Comparison of ENCODE assay signal across 11 cellular contexts in genomic region chr20:19975436-19975799, GRCh38. TPM values are rescaled to one million over a fixed set of nuclear protein-coding genes. Genes with fewer than 3 reads are reported as not detected.
DNase-seq lines count a peak whose midpoint lies in the region; ATAC-seq and TF ChIP-seq lines count a peak whose summit lies in the region.
"Had no signal": no experiment of that assay in that cellular context is flagged by ENCODE, and none has a peak within 500 bp of the region (broad histone marks: within the 10 kb centered on the region; RNA-seq: fewer than 3 reads in every experiment).

No MANE protein-coding gene starts in this region.

- H3K9me3 ChIP-seq in PC-9 (ENCODE audit: insufficient read depth, low read depth) (no peaks in the 10 kb centered on the region), fibroblast of lung (ENCODE audit: control insufficient read depth, insufficient read depth, low read depth, low read length) (no peaks in the 10 kb centered on the region)

- no TSS peak for BruUV-seq in PC-9 (replicated peaks; lab: Mats Ljungman, UMichigan)

- H3K9me3 Mint-ChIP-seq in osteocyte (ENCODE audit: unreplicated experiment) = no peaks in the 10 kb centered on the region
- H3K9me3 Mint-ChIP-seq: activated naive CD4-positive, alpha-beta T cell treated with anti-CD3 and anti-CD28 coated beads, Interleukin-2, amount 10 ng/mL, durations not matched to agents 7 days and 5 days had no signal

- H2AFZ ChIP-seq in PC-9 (peak overlapping the region; percentile 68), fibroblast of lung (ENCODE audit: low read length) (no peak overlapping the region)

- TF ChIP-seq CTCF in AG09309 (IDR thresholded peaks at IDR 0.05; ENCODE audit: control insufficient read depth, insufficient read depth, low read depth, low read length, missing control alignments) (no peak), PC-9 (conservative IDR thresholded peaks at IDR 0.05) (no peak), fibroblast of lung (conservative IDR thresholded peaks at IDR 0.05 in 1 of 2, IDR thresholded peaks at IDR 0.05 in 1 of 2; ENCODE audit: low read depth in 1 of 2, low read length in 2 of 2) (no peak), osteocyte (IDR thresholded peaks at IDR 0.05) (no peak)

- H4K20me1 ChIP-seq in PC-9 (ENCODE audit: insufficient read depth) = no peaks in the 10 kb centered on the region
- H4K20me1 ChIP-seq in fibroblast of lung (ENCODE audit: control insufficient read depth, extremely low read depth, insufficient read depth, low read length) = no peaks in the 10 kb centered on the region

- H3K4me2 ChIP-seq in PC-9 (peak overlapping the region; percentile 92), fibroblast of lung (ENCODE audit: extremely low read depth, insufficient read depth, low read length) (peak overlapping the region; percentile 88)

- POLR2A ChIA-PET in PC-9 (lab: Charles Lee; ENCODE audit: unreplicated experiment) = interaction anchor here (0.6 to 2.1 kb wide), 6 partner anchors 18 to 238 kb away, joined by 4 to 26 read pairs (median 10); no protein-coding TSS in a partner anchor

- H3K36me3 Mint-ChIP-seq in osteocyte (ENCODE audit: unreplicated experiment) = peaks cover 14% of the 10 kb centered on the region
- H3K36me3 Mint-ChIP-seq: activated naive CD4-positive, alpha-beta T cell treated with anti-CD3 and anti-CD28 coated beads, Interleukin-2, amount 10 ng/mL, durations not matched to agents 7 days and 5 days had no signal

- H3K79me2 ChIP-seq in PC-9 (ENCODE audit: low read depth) (peaks cover 51% of the 10 kb centered on the region), fibroblast of lung (ENCODE audit: control insufficient read depth, insufficient read depth, low read length) (peaks cover 50% of the 10 kb centered on the region)

- CTCF ChIA-PET in PC-9 (lab: Charles Lee) = interaction anchor here (0.5 to 1.7 kb wide), 6 partner anchors 17 to 218 kb away, joined by 3 to 9 read pairs (median 4); no protein-coding TSS in a partner anchor

- peaks cover 9% of the 10 kb centered on the region; the same call in 1 of the 2 replicates for H3K36me3 ChIP-seq in PC-9 (ENCODE audit: low read depth)
- H3K36me3 ChIP-seq in fibroblast of lung (ENCODE audit: control insufficient read depth, insufficient read depth, low read length) = no peaks in the 10 kb centered on the region

- H3F3A ChIP-seq in PC-9 (ENCODE audit: insufficient read depth, low read depth) = peaks cover 56% of the 10 kb centered on the region

- H3K4me3 Mint-ChIP-seq in osteocyte (ENCODE audit: unreplicated experiment) = peak overlapping the region; percentile 77
- H3K4me3 Mint-ChIP-seq: activated naive CD4-positive, alpha-beta T cell treated with anti-CD3 and anti-CD28 coated beads, Interleukin-2, amount 10 ng/mL, durations not matched to agents 7 days and 5 days had no signal

- H3K27ac Mint-ChIP-seq in osteocyte (ENCODE audit: unreplicated experiment) = peak overlapping the region; percentile 96
- H3K27ac Mint-ChIP-seq: activated naive CD4-positive, alpha-beta T cell treated with anti-CD3 and anti-CD28 coated beads, Interleukin-2, amount 10 ng/mL, durations not matched to agents 7 days and 5 days had no signal

- peaks cover 72% of the 10 kb centered on the region for H3K4me1 Mint-ChIP-seq in osteocyte (ENCODE audit: unreplicated experiment)

- H3K27me3 ChIP-seq in PC-9 (ENCODE audit: insufficient read depth, low read depth) (no peaks in the 10 kb centered on the region), fibroblast of lung (ENCODE audit: control insufficient read depth, insufficient read depth, low read length) (no peaks in the 10 kb centered on the region)

- H3K27me3 Mint-ChIP-seq in osteocyte (ENCODE audit: unreplicated experiment) = no peaks in the 10 kb centered on the region
- H3K27me3 Mint-ChIP-seq: progenitor cell of endocrine pancreas had no signal

- H3K4me1 ChIP-seq in PC-9 (replicated peaks; ENCODE audit: insufficient read depth) (peaks cover 49% of the 10 kb centered on the region), fibroblast of lung (ENCODE audit: control insufficient read depth, extremely low read depth, insufficient read depth, low read length) (peaks cover 9% of the 10 kb centered on the region)

- intact Hi-C loops in PC-9 (cut with micrococcal nuclease; ENCODE audit: unreplicated experiment) = loop anchor here (1.0 to 2.0 kb wide), 4 partner anchors 39 to 283 kb away; no protein-coding TSS in a partner anchor

- ATAC-seq in HG03196 (IDR thresholded peaks at IDR 0.05; ENCODE audit: unreplicated experiment) (no peak), GM18519 (IDR thresholded peaks at IDR 0.05; ENCODE audit: low FRiP score, unreplicated experiment) (no peak)

- DNase-seq in AG09309 (ENCODE audit: low read depth) = no peak
- DNase-seq in PC-9 = peak in 1 of 2 experiments; percentile 46
- peak; percentile 57 to 71 for DNase-seq in fibroblast of lung (ENCODE audit: low read depth in 2 of 2)
- no peak for DNase-seq in osteocyte (ENCODE audit: extremely low spot score, unreplicated experiment)
- no peak for DNase-seq in stimulated activated CD4-positive, alpha-beta T cell treated with anti-CD3 and anti-CD28 coated beads, Interleukin-2, amount 100 ng/mL, for 48 hours
- no peak for DNase-seq in NCI-H1048 (lab: John Stamatoyannopoulos, UW)
- DNase-seq: activated naive CD4-positive, alpha-beta T cell treated with anti-CD3 and anti-CD28 coated beads, Interleukin-2, amount 10 ng/mL, durations not matched to agents 7 days and 5 days; DND-41 had no signal

- H3K9ac ChIP-seq in fibroblast of lung (ENCODE audit: insufficient read depth, low read length) = peak overlapping the region; percentile 70

- H3K4me3 ChIP-seq in AG09309 (ENCODE audit: control insufficient read depth, low read depth, low read length) (peak overlapping the region; percentile 78), PC-9 (peak overlapping the region; percentile 93), fibroblast of lung (replicated peaks in 1 of 4; ENCODE audit: control extremely low read depth in 1 of 4, insufficient read depth in 1 of 4, low read depth in 3 of 4, low read length in 4 of 4) (peak overlapping the region; percentile 70 to 91 (median 86))

- no peaks in the 10 kb centered on the region for H3K9me2 ChIP-seq in PC-9 (ENCODE audit: insufficient read depth)

- peak overlapping the region; percentile 95 for H3K27ac ChIP-seq in PC-9
- H3K27ac ChIP-seq in fibroblast of lung (ENCODE audit: insufficient read depth, low read length) = peak overlapping the region; percentile 86

RNA-seq across cellular contexts. Expression of gene NAA20, which starts 41.7 kb away (rescaled TPM):
- total RNA-seq in PC-9 (2021) (167 and 168 TPM in 2 replicates), fibroblast of lung (37.8 and 42.4 TPM in 2 replicates), osteocyte (49.6 and 50.6 TPM in 2 replicates)
- 82.6 and 83.2 TPM in 2 replicates for polyA plus RNA-seq in fibroblast of lung
- polyA plus RNA-seq in fibroblast of lung (2012) = 63.0 and 72.7 TPM in 2 replicates
- polyA minus RNA-seq in fibroblast of lung (ENCODE audit: low replicate concordance) = 3.9 and 8.1 TPM in 2 replicates

Comparison
In these comparisons a context has a peak if more than half of its experiments do, and no peak if none do; other contexts are left out.
1. DNase-seq: peak in fibroblast of lung (2 of 2); none in AG09309 (single experiment), osteocyte (single experiment), stimulated activated CD4-positive, alpha-beta T cell treated with anti-CD3 and anti-CD28 coated beads, Interleukin-2, amount 100 ng/mL, for 48 hours (0 of 2) and NCI-H1048 (single experiment).
2. Peak in every context shown above with its lines, with median percentiles within 50 percentile points of each other: H3K4me3 ChIP-seq.